Comparison of ENCODE assay signal across 17 cellular contexts in the genomic region with DNA sequence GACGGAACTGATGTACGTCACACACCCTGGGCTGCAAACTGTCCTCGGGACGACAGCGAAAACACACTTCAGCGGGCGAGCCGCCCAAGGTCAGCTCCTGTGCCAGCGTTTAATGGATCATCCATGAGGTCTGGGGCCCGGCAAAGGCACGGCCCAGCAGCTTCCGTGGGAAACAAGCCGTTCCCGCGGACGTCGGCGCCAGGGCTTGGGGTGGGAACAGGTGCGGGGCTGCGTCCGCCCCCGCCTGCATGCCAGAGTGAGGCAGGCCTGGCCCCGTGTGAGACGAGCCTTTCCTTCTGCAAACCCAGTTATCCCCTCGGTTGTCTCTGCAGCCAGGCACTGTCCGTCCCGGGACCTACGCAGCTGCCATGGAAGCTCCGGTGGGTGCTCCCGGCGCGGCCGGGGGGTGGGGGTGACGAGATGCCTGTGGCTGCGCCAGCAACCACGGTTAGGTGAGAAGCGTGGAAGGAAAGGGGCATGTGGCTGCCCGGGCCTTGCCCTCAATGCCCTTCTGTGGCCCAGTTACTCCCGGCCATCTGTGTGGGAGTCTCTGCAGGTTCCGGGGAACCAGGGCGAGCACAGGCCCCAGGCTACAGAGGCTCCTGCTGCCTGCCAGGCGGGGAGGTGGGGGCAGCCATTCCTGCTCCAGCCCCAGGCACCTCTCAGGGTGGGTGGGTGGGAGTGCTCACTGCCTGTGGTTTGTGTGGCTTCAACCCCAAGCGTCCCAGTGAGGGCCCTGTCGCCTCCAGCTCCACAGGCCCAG. TPM values are rescaled to one million over a fixed set of nuclear protein-coding genes. Genes with fewer than 3 reads are reported as not detected.
DNase-seq lines count a peak whose midpoint lies in the region; ATAC-seq and TF ChIP-seq lines count a peak whose summit lies in the region.
"Had no signal": no experiment of that assay in that cellular context is flagged by ENCODE, and none has a peak within 500 bp of the region (broad histone marks: within the 10 kb centered on the region; RNA-seq: fewer than 3 reads in every experiment).

No MANE protein-coding gene starts in this region.

- H3K36me3 Mint-ChIP-seq in activated T-cell treated with anti-CD3 and anti-CD28 coated beads, Interleukin-2, amount 50 U/mL, for 72 hours (ENCODE audit: insufficient read depth in 2 of 2): peaks cover 4 to 12% of the 10 kb centered on the region in 2 donors

- H4K20me1 ChIP-seq in BLaER1 treated with 17β-estradiol and CSF1 and Interleukin-3, amounts not matched to agents 10 nM and 100 nM: peaks cover 0 to 7% (median 0%) of the 10 kb centered on the region in 11 experiments; a peak in 3 of 22 replicates

- H3K27me3 Mint-ChIP-seq in activated T-cell treated with anti-CD3 and anti-CD28 coated beads, Interleukin-2, amount 50 U/mL, for 72 hours (ENCODE audit: low read depth): no peaks in the 10 kb centered on the region

- TF ChIP-seq CTCF in psoas muscle (IDR thresholded peaks at IDR 0.05): no peak

- no peaks in the 10 kb centered on the region for H3K27me3 ChIP-seq in BLaER1 treated with 17β-estradiol and CSF1 and Interleukin-3, amounts not matched to agents 10 nM and 100 nM
- H3K27me3 ChIP-seq in psoas muscle (ENCODE audit: insufficient read depth in 3 of 3, low read length in 2 of 3): peaks cover 0 to 2% (median 0%) of the 10 kb centered on the region in 3 donors
- H3K27me3 ChIP-seq: cardiac muscle cell had no signal

- WGBS in psoas muscle, 3 donors: 38 to 55% (median 45%) methylated on average over 36 to 44 of the region's 44 CpGs

- DNase-seq in RPMI7951 (ENCODE audit: low read depth) (peak; percentile 65), kidney tubule cell (ENCODE audit: low spot score) (peak; percentile 80), psoas muscle (peak in 1 of 2 donors; percentile 66), DMS153 (lab: John Stamatoyannopoulos, UW) (no peak), NCI-H82 (lab: John Stamatoyannopoulos, UW) (no peak), NCI-H526 (lab: John Stamatoyannopoulos, UW) (no peak)
- no peak for DNase-seq in activated T-cell treated with anti-CD3 and anti-CD28 coated beads, Interleukin-2, amount 50 U/mL, for 72 hours
- DNase-seq: activated CD4-positive, alpha-beta T cell treated with anti-CD3 and anti-CD28 coated beads for 1 hour; GF-D8; NCI-H1417; NCI-H774; PC-3 had no signal

- H3K4me1 Mint-ChIP-seq in activated T-cell treated with anti-CD3 and anti-CD28 coated beads, Interleukin-2, amount 50 U/mL, for 72 hours (ENCODE audit: low read depth): peaks cover 6% of the 10 kb centered on the region

- peaks cover 0 to 2% of the 10 kb centered on the region in 2 donors for H3K9me3 Mint-ChIP-seq in activated T-cell treated with anti-CD3 and anti-CD28 coated beads, Interleukin-2, amount 50 U/mL, for 72 hours
- H3K9me3 Mint-ChIP-seq: activated T-helper 2 cell treated with anti-CD3 and anti-CD28 coated beads, Interferon-gamma antibody, Interleukin-2, Interleukin-4, amounts not matched to agents 10 μg/mL and 5 μg/mL and 100 μg/mL, durations not matched to agents 14 hours and 24 hours and 36 hours had no signal

- peaks cover 7 to 29% (median 20%) of the 10 kb centered on the region in 10 experiments; a peak in 19 of 20 replicates for H3K4me1 ChIP-seq in BLaER1 treated with 17β-estradiol and CSF1 and Interleukin-3, amounts not matched to agents 10 nM and 100 nM
- H3K4me1 ChIP-seq in psoas muscle: no peaks in the 10 kb centered on the region

- no peak overlapping the region for H3K9ac ChIP-seq in BLaER1 treated with 17β-estradiol and CSF1 and Interleukin-3, amounts not matched to agents 10 nM and 100 nM

- no peak overlapping the region for H3K27ac ChIP-seq in BLaER1 treated with 17β-estradiol and CSF1 and Interleukin-3, amounts not matched to agents 10 nM and 100 nM
- no peak overlapping the region for H3K27ac ChIP-seq in psoas muscle
- H3K27ac ChIP-seq: cardiac muscle cell, SK-N-MC had no signal

- no peak overlapping the region for H3K27ac Mint-ChIP-seq in activated T-cell treated with anti-CD3 and anti-CD28 coated beads, Interleukin-2, amount 50 U/mL, for 72 hours
- H3K27ac Mint-ChIP-seq: activated T-helper 2 cell treated with anti-CD3 and anti-CD28 coated beads, Interferon-gamma antibody, Interleukin-2, Interleukin-4, amounts not matched to agents 10 μg/mL and 5 μg/mL and 100 μg/mL, durations not matched to agents 14 hours and 24 hours and 36 hours had no signal

- intact Hi-C loops in psoas muscle (cut with DNase I): loop anchor here in 1 of 2 donors (10.0 kb wide), 1 partner anchor 217 kb away; no protein-coding TSS in a partner anchor

- no peaks in the 10 kb centered on the region for H3K36me3 ChIP-seq in BLaER1 treated with 17β-estradiol and CSF1 and Interleukin-3, amounts not matched to agents 10 nM and 100 nM
- H3K36me3 ChIP-seq in psoas muscle (ENCODE audit: insufficient read depth in 1 of 2, low read depth in 1 of 2): no peaks in the 10 kb centered on the region
- H3K36me3 ChIP-seq: cardiac muscle cell had no signal

- no peak overlapping the region for H3K4me3 Mint-ChIP-seq in activated T-cell treated with anti-CD3 and anti-CD28 coated beads, Interleukin-2, amount 50 U/mL, for 72 hours

- peak; percentile 41 to 79 (median 76) for ATAC-seq in psoas muscle
- ATAC-seq in activated T-cell treated with anti-CD3 and anti-CD28 coated beads, Interleukin-2, amount 50 U/mL, for 72 hours (replicated peaks in 1 of 2): no peak
- ATAC-seq: PC-3 had no signal

- H3K4me3 ChIP-seq in BLaER1 treated with 17β-estradiol and CSF1 and Interleukin-3, amounts not matched to agents 10 nM and 100 nM: no peak overlapping the region
- H3K4me3 ChIP-seq in psoas muscle: no peak overlapping the region
- H3K4me3 ChIP-seq: cardiac muscle cell, SK-N-MC, smooth muscle cell had no signal

- H3K4me2 ChIP-seq in BLaER1 treated with 17β-estradiol and CSF1 and Interleukin-3, amounts not matched to agents 10 nM and 100 nM: peak overlapping the region in 8 of 11 experiments; percentile 62 to 76 (median 68); a peak in 12 of 22 replicates
- H3K4me2 ChIP-seq: smooth muscle cell had no signal

- H3K9me3 ChIP-seq in BLaER1 treated with 17β-estradiol and CSF1 and Interleukin-3, amounts not matched to agents 10 nM and 100 nM (replicated peaks in 1 of 11): no peaks in the 10 kb centered on the region; a peak in 1 of 22 replicates
- no peaks in the 10 kb centered on the region for H3K9me3 ChIP-seq in psoas muscle

RNA-seq across cellular contexts. Expression of gene PDGFA, which starts 42.2 kb away (rescaled TPM):
- 48.1 and 54.1 TPM in 2 replicates for total RNA-seq in RPMI7951 (2014; rRNA removed; shearing (Covaris generic))
- total RNA-seq in psoas muscle: 10 to 100 TPM; 13.9 to 30.4 (median 19.2) TPM
- polyA plus RNA-seq in psoas muscle: 10 to 100 TPM in 2 of 3 donors, 1 to 10 TPM in 1; 9.1 to 24.4 (median 15.3) TPM
- total RNA-seq in activated T-cell treated with anti-CD3 and anti-CD28 coated beads, Interleukin-2, amount 50 U/mL, for 72 hours: 10 to 100 TPM in 1 of 2 donors, 1 to 10 TPM in 1; 10.0 to 16.0 TPM

Comparison
In these comparisons a context has a peak if more than half of its experiments do, and no peak if none do; other contexts are left out.
1. DNase-seq: peak in RPMI7951 (single experiment) and kidney tubule cell (single experiment); none in activated T-cell treated with anti-CD3 and anti-CD28 coated beads, Interleukin-2, amount 50 U/mL, for 72 hours (0 of 2), DMS153 (single experiment), NCI-H82 (single experiment) and NCI-H526 (0 of 2).
2. ATAC-seq: peak in psoas muscle (4 of 4); none in activated T-cell treated with anti-CD3 and anti-CD28 coated beads, Interleukin-2, amount 50 U/mL, for 72 hours (0 of 2).